In genomic region chr9:87189006-87189405, GRCh38 we compare ENCODE assay signal across 18 cellular contexts.
"Had no signal": no experiment of that assay in that cellular context is flagged by ENCODE, and none has a peak within 500 bp of the region (broad histone marks: within the 10 kb centered on the region; RNA-seq: fewer than 3 reads in every experiment).

No MANE protein-coding gene starts in this region.

- H3K27me3 ChIP-seq: foreskin keratinocyte, neural progenitor cell, pancreas had no signal

- H3K4me1 ChIP-seq: neural progenitor cell, pancreas had no signal

- H3K36me3 ChIP-seq: neural progenitor cell, pancreas had no signal

- H3K36me3 Mint-ChIP-seq: immature natural killer cell; naive thymus-derived CD8-positive, alpha-beta T cell; neural progenitor cell had no signal

- ATAC-seq: esophagus mucosa; foreskin keratinocyte; left colon; mucosa of descending colon; naive thymus-derived CD8-positive, alpha-beta T cell; pancreas; right cardiac atrium had no signal

- H3K4me3 ChIP-seq: mucosa of descending colon, neural progenitor cell, pancreas had no signal

- H3K4me1 Mint-ChIP-seq: immature natural killer cell; naive thymus-derived CD8-positive, alpha-beta T cell had no signal

- H3K4me3 Mint-ChIP-seq: immature natural killer cell; naive thymus-derived CD8-positive, alpha-beta T cell; neural progenitor cell had no signal

- H3K4me2 ChIP-seq: neural progenitor cell had no signal

- H2AFZ ChIP-seq: neural progenitor cell had no signal

- H3K27ac Mint-ChIP-seq: immature natural killer cell; naive thymus-derived CD8-positive, alpha-beta T cell; neural progenitor cell; progenitor cell of endocrine pancreas had no signal

- H3K9ac ChIP-seq: neural progenitor cell had no signal

- H3K9me3 Mint-ChIP-seq: neural progenitor cell had no signal

- H3K27ac ChIP-seq: foreskin keratinocyte, neural progenitor cell, pancreas had no signal

- H3K9me3 ChIP-seq: mucosa of descending colon, pancreas had no signal

- DNase-seq: effector memory CD4-positive, alpha-beta T cell; foreskin keratinocyte; immature natural killer cell; kidney; left colon; mammary epithelial cell; mucosa of descending colon; naive thymus-derived CD8-positive, alpha-beta T cell; nucleus accumbens; pancreas; right cardiac atrium; small intestine; stimulated activated CD4-positive, alpha-beta T cell treated with anti-CD3 and anti-CD28 coated beads, Interleukin-2, amount 100 ng/mL, for 48 hours; stimulated activated naive CD4-positive, alpha-beta T cell treated with Interleukin-2 at 50 U/mL for 16 hours; trophoblast cell had no signal
